ENCODE assay signal across 8 cellular contexts in the genomic region with DNA sequence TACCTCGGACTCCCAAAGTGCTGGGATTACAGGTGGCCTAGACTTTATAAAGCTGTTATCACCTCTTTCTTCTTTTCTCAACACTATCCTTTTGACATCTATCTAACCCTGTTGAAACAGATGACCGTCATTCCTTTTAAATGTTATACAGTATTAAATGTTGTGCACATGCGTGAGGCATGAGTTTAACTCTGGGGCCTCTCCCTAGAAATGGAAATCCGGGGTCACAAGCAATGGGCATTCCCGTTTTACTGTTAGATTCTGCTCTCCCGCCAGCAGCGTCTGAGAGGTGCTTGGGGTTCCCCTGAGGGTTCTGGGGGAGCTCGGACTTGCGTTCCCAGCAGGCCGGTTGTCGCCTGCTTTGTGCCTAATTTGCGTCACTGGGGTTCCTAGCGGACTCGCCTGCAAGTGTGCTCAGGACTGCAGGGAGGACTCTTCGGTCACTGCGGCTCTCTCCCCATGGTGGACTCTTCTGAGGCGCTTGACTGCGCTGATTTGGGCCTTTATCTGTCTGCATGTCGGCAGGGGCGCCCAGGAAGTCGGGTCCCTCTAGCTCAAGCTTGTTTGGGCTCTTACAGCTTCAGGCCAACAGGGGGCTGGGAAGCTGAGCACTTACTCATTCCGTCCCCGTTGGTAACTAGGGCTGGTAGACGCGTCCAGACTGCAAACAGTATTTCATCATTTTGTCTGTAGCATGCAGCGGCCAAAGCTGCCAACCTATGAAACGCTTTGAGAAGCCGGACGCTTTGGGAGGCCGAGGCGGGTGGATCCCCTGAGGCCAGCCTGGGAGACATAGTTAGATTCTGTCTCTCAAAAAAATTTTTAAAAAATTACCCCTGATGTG. TPM values are rescaled to one million over a fixed set of nuclear protein-coding genes. Genes with fewer than 3 reads are reported as not detected.
A peak's percentile ranks its signal among the peaks of the same experiment; 100 is the strongest.
DNase-seq lines count a peak whose midpoint lies in the region; ATAC-seq and TF ChIP-seq lines count a peak whose summit lies in the region.

No MANE protein-coding gene starts in this region.

- peak; percentile 8 for DNase-seq in NCI-H1694 treated with DMSO at 0.1 percent for 48 hours (lab: John Stamatoyannopoulos, UW)
- DNase-seq in NCI-H1694 (lab: John Stamatoyannopoulos, UW): no peak
- DNase-seq in NCI-H2196 (lab: John Stamatoyannopoulos, UW; ENCODE audit: unreplicated experiment): peak; percentile 19
- peak; percentile 71 to 78 for DNase-seq in activated CD4-positive, alpha-beta T cell treated with anti-CD3 and anti-CD28 coated beads, Interleukin-2, amount 50 U/mL, for 48 hours
- peak; percentile 78 for DNase-seq in lung (ENCODE audit: low spot score)
- DNase-seq in stimulated activated CD4-positive, alpha-beta T cell treated with anti-CD3 and anti-CD28 coated beads, TNF-alpha, amount 100 ng/mL, for 1 hour (ENCODE audit: low read depth in 3 of 3, low spot score in 1 of 3): peak in 2 of 3 donors; percentile 29 to 38

- peaks cover 12 to 20% of the 10 kb centered on the region in 2 donors for H3K4me1 ChIP-seq in duodenal mucosa (ENCODE audit: control insufficient read depth in 1 of 2, insufficient read depth in 2 of 2, low read length in 2 of 2)
- H3K4me1 ChIP-seq in lung (ENCODE audit: control insufficient read depth in 2 of 2, insufficient read depth in 2 of 2, low read length in 2 of 2): peaks cover 4 to 14% of the 10 kb centered on the region in 2 donors

- H3K9me3 ChIP-seq in duodenal mucosa (ENCODE audit: control insufficient read depth in 1 of 2, low read length in 2 of 2): no peaks in the 10 kb centered on the region
- no peaks in the 10 kb centered on the region for H3K9me3 ChIP-seq in lung (ENCODE audit: control insufficient read depth in 2 of 2, insufficient read depth in 1 of 2, low read length in 1 of 2)

- peak; percentile 6 for TF ChIP-seq CTCF in lung (IDR thresholded peaks at IDR 0.05; ENCODE audit: control extremely low read depth, extremely low read depth)

- ATAC-seq in HG02623 (IDR thresholded peaks at IDR 0.05; ENCODE audit: unreplicated experiment) (peak; percentile 31), lung (ENCODE audit: insufficient read depth, low FRiP score) (peak; percentile 54)

- H3K27ac ChIP-seq in duodenal mucosa (ENCODE audit: low read depth, low read length) (no peak overlapping the region), lung (ENCODE audit: low read depth in 1 of 2, low read length in 1 of 2) (peak overlapping the region; percentile 75 to 94)

- H3K27me3 ChIP-seq in duodenal mucosa (ENCODE audit: control insufficient read depth in 1 of 2, insufficient read depth in 2 of 2, low read length in 2 of 2) (no peaks in the 10 kb centered on the region), lung (ENCODE audit: control insufficient read depth, insufficient read depth) (no peaks in the 10 kb centered on the region)

- 44 to 54% methylated on average over 31 of the region's 31 CpGs for WGBS in lung, 2 donors

- peak overlapping the region; percentile 82 to 87 for H3K4me3 ChIP-seq in duodenal mucosa (ENCODE audit: low read depth in 1 of 2, low read length in 2 of 2)
- H3K4me3 ChIP-seq in lung: no peak overlapping the region

- H3K9ac ChIP-seq in duodenal mucosa (ENCODE audit: low read depth in 1 of 2, low read length in 2 of 2): peak overlapping the region in 1 of 2 donors; percentile 64

- peaks cover 11 to 22% of the 10 kb centered on the region in 2 donors for H3K36me3 ChIP-seq in duodenal mucosa (ENCODE audit: control insufficient read depth in 1 of 2, insufficient read depth in 2 of 2, low read length in 2 of 2)
- H3K36me3 ChIP-seq in lung (ENCODE audit: control insufficient read depth in 2 of 2, insufficient read depth in 2 of 2, low read length in 2 of 2): peaks cover 9 to 10% of the 10 kb centered on the region in 2 donors

RNA-seq across cellular contexts. Expression of a gene that starts 1.2 kb away (rescaled TPM):
- 100 to 1,000 TPM; 210 to 505 TPM for total RNA-seq in lung
- polyA plus RNA-seq in lung: 100 to 1,000 TPM; 212 to 495 TPM

RNA-seq across cellular contexts. Expression of a gene that starts 31.6 kb away (rescaled TPM):
- total RNA-seq in lung: 10 to 100 TPM; 19.4 to 28.4 TPM
- 10 to 100 TPM; 11.9 to 22.4 TPM for polyA plus RNA-seq in lung
